Comparison of ENCODE assay signal across 1 cellular context in genomic region chr10:62121197-62121550, GRCh38.
TF ChIP-seq lines count a peak whose summit lies in the region.

No MANE protein-coding gene starts in this region.

TF ChIP-seq in GM12878, 131 proteins besides CTCF, POLR2A, EP300 and RAD21 (continued from another document):
- TF ChIP-seq PBX3 (IDR thresholded peaks at IDR 0.05; ENCODE audit: insufficient replicate concordance, low read depth, low read length), result no peak
- no peak for TF ChIP-seq SMAD1 (IDR thresholded peaks at IDR 0.05; ENCODE audit: low read depth, partially characterized antibody)
- no peak for TF ChIP-seq HDAC6 (IDR thresholded peaks at IDR 0.05; ENCODE audit: unreplicated experiment)
- TF ChIP-seq MTA2 (IDR thresholded peaks at IDR 0.05; ENCODE audit: low read depth), result no peak
- no peak for TF ChIP-seq SUZ12 (IDR thresholded peaks at IDR 0.05; ENCODE audit: unreplicated experiment)
- TF ChIP-seq NKRF (conservative IDR thresholded peaks at IDR 0.05), result no peak
- no peak for TF ChIP-seq SKIL (IDR thresholded peaks at IDR 0.05; ENCODE audit: low read depth, poor library complexity, severe bottlenecking)
- TF ChIP-seq IRF5 (IDR thresholded peaks at IDR 0.05; ENCODE audit: borderline replicate concordance), result no peak
- no peak for TF ChIP-seq NBN (IDR thresholded peaks at IDR 0.05)
